In the genomic region with DNA sequence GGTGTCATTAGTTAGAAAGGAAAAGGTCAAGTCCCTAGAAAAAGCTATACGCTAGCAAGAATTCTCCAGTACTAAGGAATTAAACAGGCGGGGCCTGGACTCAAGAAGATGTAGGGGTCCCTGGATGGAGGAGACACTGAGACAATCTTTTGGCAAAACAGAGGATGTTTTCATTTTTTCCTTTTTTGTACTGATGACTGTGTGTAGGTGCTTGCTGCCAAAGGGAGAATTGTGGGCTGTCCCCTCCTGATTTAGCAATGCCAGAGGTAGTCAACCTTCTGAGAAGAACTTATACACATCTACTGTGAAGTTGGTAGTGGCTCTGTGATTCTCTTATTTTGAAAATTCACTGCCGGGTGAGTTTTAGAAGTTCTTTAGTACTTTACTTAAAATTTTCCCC, we compare ENCODE assay signal across 1 cellular context.
TF ChIP-seq lines count a peak whose summit lies in the region.

No MANE protein-coding gene starts in this region.

TF ChIP-seq in GM23338, 12 proteins besides CTCF, POLR2A, EP300 and RAD21:
- TF ChIP-seq, protein P1, sequence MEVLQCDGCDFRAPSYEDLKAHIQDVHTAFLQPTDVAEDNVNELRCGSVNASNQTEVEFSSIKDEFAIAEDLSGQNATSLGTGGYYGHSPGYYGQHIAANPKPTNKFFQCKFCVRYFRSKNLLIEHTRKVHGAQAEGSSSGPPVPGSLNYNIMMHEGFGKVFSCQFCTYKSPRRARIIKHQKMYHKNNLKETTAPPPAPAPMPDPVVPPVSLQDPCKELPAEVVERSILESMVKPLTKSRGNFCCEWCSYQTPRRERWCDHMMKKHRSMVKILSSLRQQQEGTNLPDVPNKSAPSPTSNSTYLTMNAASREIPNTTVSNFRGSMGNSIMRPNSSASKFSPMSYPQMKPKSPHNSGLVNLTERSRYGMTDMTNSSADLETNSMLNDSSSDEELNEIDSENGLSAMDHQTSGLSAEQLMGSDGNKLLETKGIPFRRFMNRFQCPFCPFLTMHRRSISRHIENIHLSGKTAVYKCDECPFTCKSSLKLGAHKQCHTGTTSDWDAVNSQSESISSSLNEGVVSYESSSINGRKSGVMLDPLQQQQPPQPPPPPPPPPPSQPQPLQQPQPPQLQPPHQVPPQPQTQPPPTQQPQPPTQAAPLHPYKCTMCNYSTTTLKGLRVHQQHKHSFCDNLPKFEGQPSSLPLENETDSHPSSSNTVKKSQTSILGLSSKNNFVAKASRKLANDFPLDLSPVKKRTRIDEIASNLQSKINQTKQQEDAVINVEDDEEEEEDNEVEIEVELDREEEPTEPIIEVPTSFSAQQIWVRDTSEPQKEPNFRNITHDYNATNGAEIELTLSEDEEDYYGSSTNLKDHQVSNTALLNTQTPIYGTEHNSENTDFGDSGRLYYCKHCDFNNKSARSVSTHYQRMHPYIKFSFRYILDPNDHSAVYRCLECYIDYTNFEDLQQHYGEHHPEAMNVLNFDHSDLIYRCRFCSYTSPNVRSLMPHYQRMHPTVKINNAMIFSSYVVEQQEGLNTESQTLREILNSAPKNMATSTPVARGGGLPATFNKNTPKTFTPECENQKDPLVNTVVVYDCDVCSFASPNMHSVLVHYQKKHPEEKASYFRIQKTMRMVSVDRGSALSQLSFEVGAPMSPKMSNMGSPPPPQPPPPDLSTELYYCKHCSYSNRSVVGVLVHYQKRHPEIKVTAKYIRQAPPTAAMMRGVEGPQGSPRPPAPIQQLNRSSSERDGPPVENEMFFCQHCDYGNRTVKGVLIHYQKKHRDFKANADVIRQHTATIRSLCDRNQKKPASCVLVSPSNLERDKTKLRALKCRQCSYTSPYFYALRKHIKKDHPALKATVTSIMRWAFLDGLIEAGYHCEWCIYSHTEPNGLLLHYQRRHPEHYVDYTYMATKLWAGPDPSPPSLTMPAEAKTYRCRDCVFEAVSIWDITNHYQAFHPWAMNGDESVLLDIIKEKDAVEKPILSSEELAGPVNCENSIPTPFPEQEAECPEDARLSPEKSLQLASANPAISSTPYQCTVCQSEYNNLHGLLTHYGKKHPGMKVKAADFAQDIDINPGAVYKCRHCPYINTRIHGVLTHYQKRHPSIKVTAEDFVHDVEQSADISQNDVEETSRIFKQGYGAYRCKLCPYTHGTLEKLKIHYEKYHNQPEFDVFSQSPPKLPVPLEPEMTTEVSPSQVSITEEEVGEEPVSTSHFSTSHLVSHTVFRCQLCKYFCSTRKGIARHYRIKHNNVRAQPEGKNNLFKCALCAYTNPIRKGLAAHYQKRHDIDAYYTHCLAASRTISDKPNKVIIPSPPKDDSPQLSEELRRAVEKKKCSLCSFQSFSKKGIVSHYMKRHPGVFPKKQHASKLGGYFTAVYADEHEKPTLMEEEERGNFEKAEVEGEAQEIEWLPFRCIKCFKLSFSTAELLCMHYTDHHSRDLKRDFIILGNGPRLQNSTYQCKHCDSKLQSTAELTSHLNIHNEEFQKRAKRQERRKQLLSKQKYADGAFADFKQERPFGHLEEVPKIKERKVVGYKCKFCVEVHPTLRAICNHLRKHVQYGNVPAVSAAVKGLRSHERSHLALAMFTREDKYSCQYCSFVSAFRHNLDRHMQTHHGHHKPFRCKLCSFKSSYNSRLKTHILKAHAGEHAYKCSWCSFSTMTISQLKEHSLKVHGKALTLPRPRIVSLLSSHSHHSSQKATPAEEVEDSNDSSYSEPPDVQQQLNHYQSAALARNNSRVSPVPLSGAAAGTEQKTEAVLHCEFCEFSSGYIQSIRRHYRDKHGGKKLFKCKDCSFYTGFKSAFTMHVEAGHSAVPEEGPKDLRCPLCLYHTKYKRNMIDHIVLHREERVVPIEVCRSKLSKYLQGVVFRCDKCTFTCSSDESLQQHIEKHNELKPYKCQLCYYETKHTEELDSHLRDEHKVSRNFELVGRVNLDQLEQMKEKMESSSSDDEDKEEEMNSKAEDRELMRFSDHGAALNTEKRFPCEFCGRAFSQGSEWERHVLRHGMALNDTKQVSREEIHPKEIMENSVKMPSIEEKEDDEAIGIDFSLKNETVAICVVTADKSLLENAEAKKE (CRISPR knock-in tag; IDR thresholded peaks at IDR 0.05): no peak
- no peak for TF ChIP-seq ZNF114 (CRISPR knock-in tag; IDR thresholded peaks at IDR 0.05)
- no peak for TF ChIP-seq ZNF331 (CRISPR knock-in tag; IDR thresholded peaks at IDR 0.05; ENCODE audit: low read depth)
- TF ChIP-seq, protein P2, sequence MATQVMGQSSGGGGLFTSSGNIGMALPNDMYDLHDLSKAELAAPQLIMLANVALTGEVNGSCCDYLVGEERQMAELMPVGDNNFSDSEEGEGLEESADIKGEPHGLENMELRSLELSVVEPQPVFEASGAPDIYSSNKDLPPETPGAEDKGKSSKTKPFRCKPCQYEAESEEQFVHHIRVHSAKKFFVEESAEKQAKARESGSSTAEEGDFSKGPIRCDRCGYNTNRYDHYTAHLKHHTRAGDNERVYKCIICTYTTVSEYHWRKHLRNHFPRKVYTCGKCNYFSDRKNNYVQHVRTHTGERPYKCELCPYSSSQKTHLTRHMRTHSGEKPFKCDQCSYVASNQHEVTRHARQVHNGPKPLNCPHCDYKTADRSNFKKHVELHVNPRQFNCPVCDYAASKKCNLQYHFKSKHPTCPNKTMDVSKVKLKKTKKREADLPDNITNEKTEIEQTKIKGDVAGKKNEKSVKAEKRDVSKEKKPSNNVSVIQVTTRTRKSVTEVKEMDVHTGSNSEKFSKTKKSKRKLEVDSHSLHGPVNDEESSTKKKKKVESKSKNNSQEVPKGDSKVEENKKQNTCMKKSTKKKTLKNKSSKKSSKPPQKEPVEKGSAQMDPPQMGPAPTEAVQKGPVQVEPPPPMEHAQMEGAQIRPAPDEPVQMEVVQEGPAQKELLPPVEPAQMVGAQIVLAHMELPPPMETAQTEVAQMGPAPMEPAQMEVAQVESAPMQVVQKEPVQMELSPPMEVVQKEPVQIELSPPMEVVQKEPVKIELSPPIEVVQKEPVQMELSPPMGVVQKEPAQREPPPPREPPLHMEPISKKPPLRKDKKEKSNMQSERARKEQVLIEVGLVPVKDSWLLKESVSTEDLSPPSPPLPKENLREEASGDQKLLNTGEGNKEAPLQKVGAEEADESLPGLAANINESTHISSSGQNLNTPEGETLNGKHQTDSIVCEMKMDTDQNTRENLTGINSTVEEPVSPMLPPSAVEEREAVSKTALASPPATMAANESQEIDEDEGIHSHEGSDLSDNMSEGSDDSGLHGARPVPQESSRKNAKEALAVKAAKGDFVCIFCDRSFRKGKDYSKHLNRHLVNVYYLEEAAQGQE (IDR thresholded peaks at IDR 0.05; ENCODE audit: unreplicated experiment): no peak
- TF ChIP-seq STAT1 (IDR thresholded peaks at IDR 0.05; ENCODE audit: unreplicated experiment): no peak
- TF ChIP-seq CREB1 (CRISPR knock-in tag; IDR thresholded peaks at IDR 0.05; ENCODE audit: low read depth): no peak
- TF ChIP-seq, protein P3, sequence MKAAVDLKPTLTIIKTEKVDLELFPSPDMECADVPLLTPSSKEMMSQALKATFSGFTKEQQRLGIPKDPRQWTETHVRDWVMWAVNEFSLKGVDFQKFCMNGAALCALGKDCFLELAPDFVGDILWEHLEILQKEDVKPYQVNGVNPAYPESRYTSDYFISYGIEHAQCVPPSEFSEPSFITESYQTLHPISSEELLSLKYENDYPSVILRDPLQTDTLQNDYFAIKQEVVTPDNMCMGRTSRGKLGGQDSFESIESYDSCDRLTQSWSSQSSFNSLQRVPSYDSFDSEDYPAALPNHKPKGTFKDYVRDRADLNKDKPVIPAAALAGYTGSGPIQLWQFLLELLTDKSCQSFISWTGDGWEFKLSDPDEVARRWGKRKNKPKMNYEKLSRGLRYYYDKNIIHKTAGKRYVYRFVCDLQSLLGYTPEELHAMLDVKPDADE (IDR thresholded peaks at IDR 0.05): no peak
- no peak for TF ChIP-seq EZH2phosphoT487 (IDR thresholded peaks at IDR 0.05; ENCODE audit: unreplicated experiment)
- TF ChIP-seq NANOG (IDR thresholded peaks at IDR 0.05; ENCODE audit: borderline replicate concordance): no peak
- TF ChIP-seq EZH2 (IDR thresholded peaks at IDR 0.05; ENCODE audit: low read depth, unreplicated experiment): no peak
- no peak for TF ChIP-seq POLR2AphosphoS5 (IDR thresholded peaks at IDR 0.05; ENCODE audit: low read depth)
- no peak for TF ChIP-seq JUNB (IDR thresholded peaks at IDR 0.05; ENCODE audit: unreplicated experiment)
